In the genomic region with DNA sequence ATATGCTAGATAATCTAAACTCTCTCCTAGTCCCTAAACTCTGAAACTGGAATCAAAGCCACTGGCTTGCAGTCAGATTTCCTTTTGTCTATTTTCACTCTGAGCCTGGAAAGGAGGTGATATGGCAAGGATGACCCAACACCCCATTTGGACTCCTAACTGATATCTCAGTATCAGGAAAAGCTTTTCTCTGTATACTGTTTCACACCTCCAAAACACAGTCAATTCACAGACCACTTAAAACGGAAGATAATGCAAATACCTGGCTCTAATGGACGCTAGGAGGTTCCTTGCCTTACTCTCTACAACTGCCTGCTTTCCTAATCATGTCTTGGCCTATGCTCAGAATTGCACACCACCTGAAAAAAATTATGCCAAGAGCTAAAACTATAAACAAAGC, we compare ENCODE assay signal across 15 cellular contexts. TPM values are rescaled to one million over a fixed set of nuclear protein-coding genes. Genes with fewer than 3 reads are reported as not detected.
"Had no signal": no experiment of that assay in that cellular context is flagged by ENCODE, and none has a peak within 500 bp of the region (broad histone marks: within the 10 kb centered on the region; RNA-seq: fewer than 3 reads in every experiment).

No MANE protein-coding gene starts in this region.

- H3K9me3 ChIP-seq: body of pancreas had no signal

- H3K4me1 Mint-ChIP-seq: natural killer cell had no signal

- H3K36me3 Mint-ChIP-seq: natural killer cell had no signal

- H3K4me3 Mint-ChIP-seq: activated B cell treated with CpG ODN at 0.5 μM for 24 hours; natural killer cell; T-helper 1 cell treated with Interleukin-12 subunit alpha and Interleukin-12 subunit beta and Interleukin-4 antibody, amounts not matched to agents 30 μg/mL and 1 μg/mL, for 36 hours had no signal

- ATAC-seq: body of pancreas, natural killer cell had no signal

- H3K27me3 ChIP-seq: body of pancreas had no signal

- H3K9me3 Mint-ChIP-seq: activated B cell treated with CpG ODN at 0.5 μM for 24 hours; natural killer cell; T-helper 1 cell treated with Interleukin-12 subunit alpha and Interleukin-12 subunit beta and Interleukin-4 antibody, amounts not matched to agents 30 μg/mL and 1 μg/mL, for 36 hours had no signal

- DNase-seq: activated B cell treated with CpG ODN at 0.5 μM for 24 hours; activated CD4-positive, alpha-beta T cell treated with anti-CD3 and anti-CD28 coated beads, Interleukin-2, amount 50 U/mL, for 1 hour; activated naive CD4-positive, alpha-beta T cell treated with anti-CD3 and anti-CD28 coated beads, Interleukin-2, amount 50 U/mL, for 16 hours; activated T-cell treated with anti-CD3 and anti-CD28 coated beads for 4 hours; body of pancreas; cerebellar nuclear complex; erythroblast; hippocampal formation; natural killer cell; trophoblast cell had no signal

- H3K27ac ChIP-seq: body of pancreas had no signal

- H3K4me1 ChIP-seq: body of pancreas had no signal

- H3K27ac Mint-ChIP-seq: activated B cell treated with CpG ODN at 0.5 μM for 24 hours; natural killer cell; T-helper 1 cell treated with Interleukin-12 subunit alpha and Interleukin-12 subunit beta and Interleukin-4 antibody, amounts not matched to agents 30 μg/mL and 1 μg/mL, for 36 hours had no signal

- H3K4me3 ChIP-seq: body of pancreas, skin epidermis had no signal

RNA-seq across cellular contexts. Expression of gene SPATA12, which starts 31.4 kb away (rescaled TPM):
- total RNA-seq: activated B cell treated with CpG ODN at 0.5 μM for 24 hours; activated CD8-positive, alpha-beta memory T cell treated with anti-CD3 and anti-CD28 coated beads for 36 hours; body of pancreas; lower leg skin; natural killer cell; omental fat pad had no signal
